Comparison of ENCODE assay signal across 8 cellular contexts in the genomic region with DNA sequence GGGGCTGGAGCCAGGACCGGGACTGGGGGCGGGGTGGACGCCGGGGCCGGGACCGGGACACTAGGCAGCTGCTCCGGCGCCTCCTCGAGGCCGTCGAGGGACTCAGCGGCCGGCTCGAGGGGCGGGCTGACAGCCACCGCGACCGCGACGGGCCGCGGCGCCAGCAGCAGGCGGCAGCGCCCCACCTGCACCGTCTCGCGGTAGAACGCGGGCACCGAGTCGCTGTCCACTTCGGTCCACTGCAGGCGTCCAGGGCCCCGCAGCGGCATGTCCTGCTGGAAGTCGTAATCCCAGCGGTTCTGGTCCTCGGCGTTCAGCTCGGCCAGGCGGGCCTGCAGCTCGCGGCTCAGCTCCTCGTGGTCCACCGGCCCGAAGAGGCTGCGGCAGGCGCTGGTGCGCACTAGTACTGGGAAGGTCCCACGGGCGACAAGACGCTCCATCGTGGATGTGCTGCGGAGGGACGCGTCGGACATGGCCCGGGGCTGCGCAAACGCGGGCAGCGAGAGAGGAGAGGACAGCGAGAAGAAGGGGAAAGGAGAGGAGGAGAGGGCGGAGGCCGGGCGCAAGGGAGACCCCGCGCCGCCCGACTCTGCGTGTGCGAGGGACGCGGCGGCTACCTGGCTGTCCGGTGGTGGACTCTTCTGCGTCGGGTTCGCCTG. TPM values are rescaled to one million over a fixed set of nuclear protein-coding genes. Genes with fewer than 3 reads are reported as not detected.
DNase-seq lines count a peak whose midpoint lies in the region; ATAC-seq, FAIRE-seq and TF ChIP-seq lines count a peak whose summit lies in the region.

No MANE protein-coding gene starts in this region.

- ATAC-seq in GM21825 (IDR thresholded peaks at IDR 0.05; ENCODE audit: unreplicated experiment) = peak; percentile 3

- DNase-seq in BE2C (no peak), NT2/D1 (ENCODE audit: low read depth, low spot score) (no peak), bronchial epithelial cell (ENCODE audit: low read depth) (no peak), islet precursor cell (peak; percentile 81), HPDE6-E6E7 (ENCODE audit: extremely low spot score) (no peak), cerebellar nuclear complex (lab: John Stamatoyannopoulos, UW) (no peak)
- DNase-seq in stimulated activated CD8-positive, alpha-beta memory T cell treated with anti-CD3 and anti-CD28 coated beads, Interleukin-4, amount 100 ng/mL, for 48 hours = peak; percentile 34

- H3K9me3 ChIP-seq in BE2C = peaks cover 5% of the 10 kb centered on the region; the same call in 1 of the 2 replicates
- no peaks in the 10 kb centered on the region for H3K9me3 ChIP-seq in NT2/D1 (ENCODE audit: insufficient read depth, low read length)

- FAIRE-seq in bronchial epithelial cell (lab: Jason Lieb, UNC) = no peak

- H3K4me1 ChIP-seq in BE2C (no peaks in the 10 kb centered on the region), NT2/D1 (ENCODE audit: insufficient read depth, insufficient read length) (peaks cover 35% of the 10 kb centered on the region)

- H3K4me3 ChIP-seq in BE2C (ENCODE audit: low read depth, low read length) = peak overlapping the region; percentile 16; the same call in 1 of the 2 replicates
- H3K4me3 ChIP-seq in NT2/D1 (ENCODE audit: insufficient read length, low read depth) = peak overlapping the region; percentile 99
- H3K4me3 ChIP-seq in bronchial epithelial cell (ENCODE audit: low read depth, low read length) = peak overlapping the region; percentile 62

- TF ChIP-seq CTCF in BE2C (IDR thresholded peaks at IDR 0.05; ENCODE audit: low read depth, low read length) (no peak), bronchial epithelial cell (IDR thresholded peaks at IDR 0.05; ENCODE audit: insufficient read depth, low read length, severe bottlenecking) (peak; percentile 29)

- H3K9ac ChIP-seq in NT2/D1 (ENCODE audit: insufficient read length, low read depth) = peak overlapping the region; percentile 94

- H3K36me3 ChIP-seq in BE2C (no peaks in the 10 kb centered on the region), NT2/D1 (ENCODE audit: insufficient read depth, insufficient read length, low read length) (peaks cover 8% of the 10 kb centered on the region), bronchial epithelial cell (ENCODE audit: control insufficient read depth, insufficient read depth, low read length) (no peaks in the 10 kb centered on the region)

- peaks cover 16% of the 10 kb centered on the region for H3K27me3 ChIP-seq in BE2C
- H3K27me3 ChIP-seq in NT2/D1 (ENCODE audit: insufficient read depth, insufficient read length) = peaks cover 70% of the 10 kb centered on the region
- peaks cover 2% of the 10 kb centered on the region for H3K27me3 ChIP-seq in bronchial epithelial cell (ENCODE audit: control insufficient read depth, insufficient read depth, low read length)

RNA-seq across cellular contexts. Expression of gene CDKN1C, which starts 0.4 kb away (rescaled TPM):
- polyA plus RNA-seq in BE2C (2012; ENCODE audit: insufficient read depth, insufficient read length, low read depth) = 3.6 TPM
- 9.5 and 9.9 TPM in 2 replicates for total RNA-seq in bronchial epithelial cell

RNA-seq across cellular contexts. Expression of gene PHLDA2, which starts 44.1 kb away (rescaled TPM):
- polyA plus RNA-seq in BE2C (2012; ENCODE audit: insufficient read depth, insufficient read length, low read depth) = not detected
- 5.0 and 11.9 TPM in 2 replicates for total RNA-seq in bronchial epithelial cell

Comparison
In these comparisons a context has a peak if more than half of its experiments do, and no peak if none do; other contexts are left out.
1. DNase-seq: peak in islet precursor cell (single experiment) and stimulated activated CD8-positive, alpha-beta memory T cell treated with anti-CD3 and anti-CD28 coated beads, Interleukin-4, amount 100 ng/mL, for 48 hours (single experiment); none in BE2C (single experiment), NT2/D1 (single experiment), bronchial epithelial cell (single experiment), HPDE6-E6E7 (single experiment) and cerebellar nuclear complex (0 of 2).
2. H3K4me3 ChIP-seq: peak in every context shown above with its lines; median percentile 99 in NT2/D1; 62 in bronchial epithelial cell; 16 in BE2C.